In the genomic region with DNA sequence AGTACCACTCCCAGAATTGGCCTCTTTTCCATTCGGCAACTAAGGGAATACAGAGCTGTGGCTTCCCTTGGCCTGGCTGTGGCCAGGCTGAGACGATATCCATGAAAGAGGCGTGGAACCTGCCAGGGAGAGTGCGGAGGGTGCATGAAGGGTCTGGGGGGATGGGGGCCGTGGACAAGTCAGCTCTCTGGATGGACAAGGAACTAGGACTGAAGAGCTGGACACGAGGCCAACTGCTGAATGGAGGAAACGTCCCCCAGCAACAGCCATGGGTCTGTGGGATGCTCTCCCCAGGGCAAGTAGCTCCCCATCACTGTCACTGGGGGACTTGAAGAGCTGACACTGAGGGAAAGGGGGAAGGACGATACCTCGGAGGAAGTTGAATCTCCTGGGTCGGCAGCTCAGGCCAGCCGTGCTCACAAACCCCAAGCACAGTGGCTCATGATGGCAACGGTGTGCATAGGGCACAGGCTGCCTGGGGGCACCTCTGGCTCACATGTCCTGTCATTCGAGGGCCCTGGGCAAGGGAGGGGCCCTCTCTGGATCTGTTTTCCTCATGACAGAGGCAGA, we compare ENCODE assay signal across 18 cellular contexts. TPM values are rescaled to one million over a fixed set of nuclear protein-coding genes. Genes with fewer than 3 reads are reported as not detected.
"Had no signal": no experiment of that assay in that cellular context is flagged by ENCODE, and none has a peak within 500 bp of the region (broad histone marks: within the 10 kb centered on the region; RNA-seq: fewer than 3 reads in every experiment).

No MANE protein-coding gene starts in this region.

- H3K9me3 ChIP-seq: breast epithelium, tibial artery had no signal

- H3K36me3 ChIP-seq: breast epithelium, tibial artery had no signal

- H3K9me3 Mint-ChIP-seq: activated naive CD8-positive, alpha-beta T cell treated with anti-CD3 and anti-CD28 coated beads for 36 hours; neural crest cell; stimulated activated naive CD8-positive, alpha-beta T cell treated with anti-CD3 and anti-CD28 coated beads, Interleukin-15, Interleukin-2, amounts not matched to agents 100 ng/mL and 50 ng/mL, for 24 hours had no signal

- H3K4me1 ChIP-seq: foreskin keratinocyte had no signal

- H3K27ac Mint-ChIP-seq: activated naive CD8-positive, alpha-beta T cell treated with anti-CD3 and anti-CD28 coated beads for 36 hours; naive thymus-derived CD4-positive, alpha-beta T cell; progenitor cell of endocrine pancreas; stimulated activated naive CD8-positive, alpha-beta T cell treated with anti-CD3 and anti-CD28 coated beads, Interleukin-15, Interleukin-2, amounts not matched to agents 100 ng/mL and 50 ng/mL, for 24 hours had no signal

- DNase-seq: activated CD4-positive, alpha-beta T cell treated with anti-CD3 and anti-CD28 coated beads for 4 hours; activated CD4-positive, alpha-beta T cell treated with anti-CD3 and anti-CD28 coated beads, Interleukin-2, amount 50 U/mL, for 48 hours; activated CD4-positive, CD25-positive, alpha-beta regulatory T cell; activated naive CD4-positive, alpha-beta T cell treated with Interleukin-2 at 50 U/mL for 16 hours; activated naive CD8-positive, alpha-beta T cell treated with anti-CD3 and anti-CD28 coated beads for 36 hours; activated T-cell treated with anti-CD3 and anti-CD28 coated beads, Interleukin-2, amount 50 U/mL, for 48 hours; effector CD8-positive, alpha-beta T cell; foreskin keratinocyte; naive thymus-derived CD4-positive, alpha-beta T cell; retina; stimulated activated CD4-positive, alpha-beta T cell treated with anti-CD3 and anti-CD28 coated beads, Interleukin-4, amount 100 ng/mL, for 4 hours; T-helper 1 cell; T-helper 9 cell had no signal

- H3K36me3 Mint-ChIP-seq: activated naive CD8-positive, alpha-beta T cell treated with anti-CD3 and anti-CD28 coated beads for 36 hours had no signal

- H3K27ac ChIP-seq: breast epithelium, foreskin keratinocyte, tibial artery had no signal

- H3K4me3 ChIP-seq: breast epithelium, tibial artery had no signal

- H3K4me3 Mint-ChIP-seq: activated naive CD8-positive, alpha-beta T cell treated with anti-CD3 and anti-CD28 coated beads for 36 hours; naive thymus-derived CD4-positive, alpha-beta T cell; neural crest cell; stimulated activated naive CD8-positive, alpha-beta T cell treated with anti-CD3 and anti-CD28 coated beads, Interleukin-15, Interleukin-2, amounts not matched to agents 100 ng/mL and 50 ng/mL, for 24 hours had no signal

RNA-seq across cellular contexts. Expression of a gene that starts 4.1 kb away (rescaled TPM):
- total RNA-seq: activated naive CD8-positive, alpha-beta T cell treated with anti-CD3 and anti-CD28 coated beads for 36 hours had no signal
- polyA plus RNA-seq: naive thymus-derived CD4-positive, alpha-beta T cell had no signal
